12 cellular contexts compared by ENCODE assay signal in genomic region chr1:203662821-203663220, GRCh38. TPM values are rescaled to one million over a fixed set of nuclear protein-coding genes. Genes with fewer than 3 reads are reported as not detected.
DNase-seq lines count a peak whose midpoint lies in the region; ATAC-seq and TF ChIP-seq lines count a peak whose summit lies in the region.
"Had no signal": no experiment of that assay in that cellular context is flagged by ENCODE, and none has a peak within 500 bp of the region (broad histone marks: within the 10 kb centered on the region; RNA-seq: fewer than 3 reads in every experiment).

No MANE protein-coding gene starts in this region.

- H3K36me3 ChIP-seq in left lung (peaks cover 0 to 11% of the 10 kb centered on the region in 2 donors), stomach smooth muscle (ENCODE audit: control insufficient read depth in 2 of 2, insufficient read depth in 2 of 2, low read length in 2 of 2) (peaks cover 0 to 4% of the 10 kb centered on the region in 2 donors)

- peak overlapping the region; percentile 52 to 76 for H3K9ac ChIP-seq in stomach smooth muscle (ENCODE audit: low read length in 2 of 2)

- H3K4me3 ChIP-seq in left lung (no peak overlapping the region), stomach smooth muscle (ENCODE audit: low read length in 2 of 2) (peak overlapping the region in 1 of 2 donors; percentile 25)
- H3K4me3 ChIP-seq: hepatocyte had no signal

- no peak for ATAC-seq in left lung

- H3K27ac Mint-ChIP-seq in T-helper 2 cell treated with Interferon-gamma antibody and Interleukin-4, amounts not matched to agents 5 μg/mL and 100 μg/mL, for 36 hours, result peak overlapping the region; percentile 85
- H3K27ac Mint-ChIP-seq in activated naive CD8-positive, alpha-beta T cell, result peak overlapping the region; percentile 24

- in situ Hi-C loops in GM13977 (cut with MboI; ENCODE audit: low pct_unique_long_range_greater_than_20kb, low sequenced_read_pairs, unreplicated experiment), result no loop called here

- DNase-seq in T-helper 2 cell treated with Interferon-gamma antibody and Interleukin-4, amounts not matched to agents 5 μg/mL and 100 μg/mL, for 36 hours (ENCODE audit: low spot score), result no peak
- DNase-seq in T-helper 2 cell (no peak), left lung (no peak), SKM-1 (lab: John Stamatoyannopoulos, UW; ENCODE audit: unreplicated experiment) (no peak), GM13977 (ENCODE audit: low spot score) (no peak), cortex of kidney (lab: John Stamatoyannopoulos, UW) (no peak)
- DNase-seq: activated naive CD4-positive, alpha-beta T cell treated with Interleukin-2 at 50 U/mL for 16 hours; DMS79; effector CD4-positive, alpha-beta T cell had no signal

- peaks cover 24% of the 10 kb centered on the region for H3K36me3 Mint-ChIP-seq in T-helper 2 cell treated with Interferon-gamma antibody and Interleukin-4, amounts not matched to agents 5 μg/mL and 100 μg/mL, for 36 hours (ENCODE audit: low read depth)
- H3K36me3 Mint-ChIP-seq in activated naive CD8-positive, alpha-beta T cell, result peaks cover 8% of the 10 kb centered on the region

- no peaks in the 10 kb centered on the region for H3K9me3 Mint-ChIP-seq in T-helper 2 cell treated with Interferon-gamma antibody and Interleukin-4, amounts not matched to agents 5 μg/mL and 100 μg/mL, for 36 hours
- no peaks in the 10 kb centered on the region for H3K9me3 Mint-ChIP-seq in activated naive CD8-positive, alpha-beta T cell (ENCODE audit: low read depth)

- H3K9me3 ChIP-seq in left lung (no peaks in the 10 kb centered on the region), stomach smooth muscle (ENCODE audit: control insufficient read depth in 2 of 2, low read length in 2 of 2) (no peaks in the 10 kb centered on the region)

- peak overlapping the region; percentile 28 for H3K4me3 Mint-ChIP-seq in T-helper 2 cell treated with Interferon-gamma antibody and Interleukin-4, amounts not matched to agents 5 μg/mL and 100 μg/mL, for 36 hours
- H3K4me3 Mint-ChIP-seq in activated naive CD8-positive, alpha-beta T cell, result peak overlapping the region; percentile 14

- TF ChIP-seq CTCF in left lung (IDR thresholded peaks at IDR 0.05) (no peak), GM13977 (IDR thresholded peaks at IDR 0.05; ENCODE audit: extremely low read depth, insufficient read depth, missing control alignments) (no peak)

- intact Hi-C loops in left lung (cut with DNase I), result no loop called here

- H3K4me1 ChIP-seq in left lung (peaks cover 17 to 41% of the 10 kb centered on the region in 2 donors), stomach smooth muscle (ENCODE audit: control insufficient read depth, insufficient read depth, low read length) (peaks cover 72% of the 10 kb centered on the region)

- H3K27me3 ChIP-seq in left lung (no peaks in the 10 kb centered on the region), stomach smooth muscle (ENCODE audit: control insufficient read depth in 1 of 2, insufficient read depth in 2 of 2, low read length in 2 of 2) (no peaks in the 10 kb centered on the region)
- H3K27me3 ChIP-seq: hepatocyte had no signal

- peaks cover 53% of the 10 kb centered on the region for H3K4me1 Mint-ChIP-seq in T-helper 2 cell treated with Interferon-gamma antibody and Interleukin-4, amounts not matched to agents 5 μg/mL and 100 μg/mL, for 36 hours (ENCODE audit: low read depth)
- peaks cover 29% of the 10 kb centered on the region for H3K4me1 Mint-ChIP-seq in activated naive CD8-positive, alpha-beta T cell (ENCODE audit: low read depth)

- H3K27ac ChIP-seq in left lung (peak overlapping the region; percentile 11 to 57), stomach smooth muscle (ENCODE audit: low read length) (peak overlapping the region; percentile 76)
- H3K27ac ChIP-seq: hepatocyte had no signal

- no peaks in the 10 kb centered on the region for H3K27me3 Mint-ChIP-seq in T-helper 2 cell treated with Interferon-gamma antibody and Interleukin-4, amounts not matched to agents 5 μg/mL and 100 μg/mL, for 36 hours (ENCODE audit: low read depth)
- no peaks in the 10 kb centered on the region for H3K27me3 Mint-ChIP-seq in activated naive CD8-positive, alpha-beta T cell

RNA-seq across cellular contexts. Expression of gene ATP2B4, which starts 36.2 kb away (rescaled TPM):
- total RNA-seq in left lung, result 100 to 1,000 TPM; 109 to 128 TPM
